ENCODE assay signal across 10 cellular contexts in genomic region chr6:137102851-137103492, GRCh38. TPM values are rescaled to one million over a fixed set of nuclear protein-coding genes. Genes with fewer than 3 reads are reported as not detected.
A peak's percentile ranks its signal among the peaks of the same experiment; 100 is the strongest.
DNase-seq lines count a peak whose midpoint lies in the region; ATAC-seq and TF ChIP-seq lines count a peak whose summit lies in the region.
"Had no signal": no experiment of that assay in that cellular context is flagged by ENCODE, and none has a peak within 500 bp of the region (broad histone marks: within the 10 kb centered on the region; RNA-seq: fewer than 3 reads in every experiment).

No MANE protein-coding gene starts in this region.

- no peak overlapping the region for H3K4me3 Mint-ChIP-seq in activated CD8-positive, alpha-beta T cell treated with anti-CD3 and anti-CD28 coated beads for 36 hours

- H3K27ac Mint-ChIP-seq in activated CD8-positive, alpha-beta T cell treated with anti-CD3 and anti-CD28 coated beads for 36 hours, result peak overlapping the region; percentile 47

- DNase-seq in GM06990 (ENCODE audit: extremely low read depth, insufficient read length), result peak; percentile 88
- peak; percentile 47 for DNase-seq in GM19240 (ENCODE audit: insufficient read length, low spot score)
- DNase-seq in activated CD8-positive, alpha-beta T cell treated with anti-CD3 and anti-CD28 coated beads for 36 hours, result peak; percentile 58
- DNase-seq in body of pancreas, result no peak
- no peak for DNase-seq in NCI-H1694 (lab: John Stamatoyannopoulos, UW)
- DNase-seq in middle frontal gyrus (ENCODE audit: extremely low spot score, low spot score), result no peak
- DNase-seq in Ammon's horn (ENCODE audit: low spot score), result no peak
- DNase-seq: midbrain, NCI-H1092 treated with DMSO at 0.1 percent for 48 hours had no signal

- H3K27ac ChIP-seq in body of pancreas, result no peak overlapping the region

- H3K4me1 ChIP-seq in body of pancreas, result peaks cover 11% of the 10 kb centered on the region

- intact Hi-C loops in activated CD8-positive, alpha-beta T cell treated with anti-CD3 and anti-CD28 coated beads for 36 hours (cut with micrococcal nuclease), result no loop called here
- intact Hi-C loops in body of pancreas (cut with DNase I), result no loop called here

- no peak for TF ChIP-seq POLR2A in body of pancreas (IDR thresholded peaks at IDR 0.05)

- H3K4me3 ChIP-seq in GM06990 (replicated peaks; ENCODE audit: low read depth, low read length), result no peak overlapping the region; the same call in 1 of the 2 replicates
- H3K4me3 ChIP-seq in body of pancreas, result no peak overlapping the region

- no peaks in the 10 kb centered on the region for H3K27me3 ChIP-seq in GM06990 (replicated peaks; ENCODE audit: control insufficient read depth, insufficient read depth, low read length)
- no peaks in the 10 kb centered on the region for H3K27me3 ChIP-seq in body of pancreas

- H3K27me3 Mint-ChIP-seq in activated CD8-positive, alpha-beta T cell treated with anti-CD3 and anti-CD28 coated beads for 36 hours, result no peaks in the 10 kb centered on the region

- H3K36me3 Mint-ChIP-seq in activated CD8-positive, alpha-beta T cell treated with anti-CD3 and anti-CD28 coated beads for 36 hours (ENCODE audit: low read depth), result no peaks in the 10 kb centered on the region

- H3K36me3 ChIP-seq in GM06990 (ENCODE audit: control insufficient read depth, insufficient read depth, low read length), result no peaks in the 10 kb centered on the region; the same call in 1 of the 2 replicates
- H3K36me3 ChIP-seq in body of pancreas (replicated peaks in 1 of 2; ENCODE audit: insufficient read depth in 1 of 2, low read depth in 2 of 2), result no peaks in the 10 kb centered on the region

- POLR2A ChIA-PET in activated CD8-positive, alpha-beta T cell treated with anti-CD3 and anti-CD28 coated beads for 36 hours (lab: Charles Lee), result no interaction called here

- H3K9me3 ChIP-seq in body of pancreas, result no peaks in the 10 kb centered on the region

- CTCF ChIA-PET in activated CD8-positive, alpha-beta T cell treated with anti-CD3 and anti-CD28 coated beads for 36 hours (lab: Charles Lee), result interaction anchor here (0.9 to 2.8 kb wide), 3 partner anchors 9 to 487 kb away, joined by 3 to 9 read pairs (median 3); no protein-coding TSS in a partner anchor

- ATAC-seq in HG03039 (IDR thresholded peaks at IDR 0.05; ENCODE audit: unreplicated experiment), result peak; percentile 92
- ATAC-seq in activated CD8-positive, alpha-beta T cell treated with anti-CD3 and anti-CD28 coated beads for 36 hours, result peak; percentile 87
- ATAC-seq in body of pancreas, result no peak

- peaks cover 20% of the 10 kb centered on the region for H3K4me1 Mint-ChIP-seq in activated CD8-positive, alpha-beta T cell treated with anti-CD3 and anti-CD28 coated beads for 36 hours (ENCODE audit: low read depth)

- H3K9me3 Mint-ChIP-seq in activated CD8-positive, alpha-beta T cell treated with anti-CD3 and anti-CD28 coated beads for 36 hours, result no peaks in the 10 kb centered on the region

- TF ChIP-seq CTCF in GM06990 (IDR thresholded peaks at IDR 0.05; ENCODE audit: insufficient read depth, low read length, poor library complexity, severe bottlenecking), result no peak
- no peak for TF ChIP-seq CTCF in activated CD8-positive, alpha-beta T cell treated with anti-CD3 and anti-CD28 coated beads for 36 hours (IDR thresholded peaks at IDR 0.05)
- TF ChIP-seq CTCF in body of pancreas (IDR thresholded peaks at IDR 0.05), result no peak

RNA-seq across cellular contexts. Expression of gene IL20RA, which starts 58.2 kb away (rescaled TPM):
- not detected for total RNA-seq in activated CD8-positive, alpha-beta T cell treated with anti-CD3 and anti-CD28 coated beads for 36 hours
- 10 to 100 TPM; 12.7 to 23.7 TPM for total RNA-seq in body of pancreas

Comparison
In these comparisons a context has a peak if more than half of its experiments do, and no peak if none do; other contexts are left out.
1. DNase-seq: peak in GM06990 (single experiment), GM19240 (single experiment) and activated CD8-positive, alpha-beta T cell treated with anti-CD3 and anti-CD28 coated beads for 36 hours (single experiment); none in body of pancreas (0 of 4), NCI-H1694 (single experiment), middle frontal gyrus (single experiment) and Ammon's horn (single experiment).
2. RNA of gene IL20RA, which starts 58.2 kb away (total RNA-seq): 12.7 to 23.7 TPM in body of pancreas; not detected in activated CD8-positive, alpha-beta T cell treated with anti-CD3 and anti-CD28 coated beads for 36 hours; every median in the first group is over 10 times any median in the second.